1 cellular context compared by ENCODE assay signal in the genomic region with DNA sequence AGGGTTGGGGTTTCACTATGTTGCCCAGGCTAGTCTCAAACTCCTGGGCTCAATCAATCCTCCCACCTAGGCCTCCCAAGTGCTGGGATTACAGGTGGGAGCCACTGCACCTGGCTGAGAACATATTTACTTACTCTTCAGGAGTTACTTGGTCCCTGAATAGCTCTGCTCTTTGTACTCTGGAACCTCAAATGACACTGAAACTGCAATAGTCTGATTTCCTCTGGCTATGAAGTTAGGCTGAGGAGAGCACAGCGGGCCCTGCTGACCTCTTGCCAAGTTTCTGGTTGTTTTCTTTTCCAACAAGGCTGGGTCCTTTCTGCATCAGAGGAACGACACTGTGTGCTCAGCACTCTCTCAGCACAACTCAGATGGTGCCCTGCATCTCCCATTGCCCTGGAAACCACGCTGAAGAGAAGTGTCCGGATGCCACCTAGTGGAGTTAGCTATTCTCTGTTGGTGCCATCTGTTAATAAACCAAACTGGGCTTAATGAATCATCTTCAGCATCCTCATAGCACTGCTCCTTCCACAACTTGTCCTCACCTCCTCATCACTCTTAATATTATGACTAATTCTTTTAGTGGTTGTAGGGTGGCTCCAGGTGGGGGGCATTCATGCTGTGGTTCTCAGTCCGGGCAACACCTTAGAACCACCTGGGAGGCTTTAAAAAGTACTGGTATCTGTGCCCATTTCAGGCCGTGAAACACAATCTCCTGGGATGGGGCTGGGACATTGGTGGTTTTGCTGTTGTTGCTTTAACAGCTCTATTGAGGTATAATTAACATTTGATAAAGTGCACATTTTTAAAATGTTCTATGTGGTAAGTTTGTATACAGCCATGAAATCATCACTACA.
TF ChIP-seq lines count a peak whose summit lies in the region.

No MANE protein-coding gene starts in this region.

TF ChIP-seq in HepG2, 621 proteins besides CTCF, POLR2A, EP300 and RAD21 (continued from another document):
- 0 out of 2 replicates have a peak, but pooled peaks have one; percentile 11 for TF ChIP-seq ARID5B (CRISPR knock-in tag; IDR thresholded peaks at IDR 0.05)
- peak; percentile 82 for TF ChIP-seq STAG1 (CRISPR knock-in tag; IDR thresholded peaks at IDR 0.05)
- peak; percentile 59; the same call in 1 of the 2 replicates for TF ChIP-seq SMC3 (IDR thresholded peaks at IDR 0.05; ENCODE audit: low read length)
- 0 out of 2 replicates have a peak, but pooled peaks have one; percentile 21 for TF ChIP-seq SAP130 (CRISPR knock-in tag; IDR thresholded peaks at IDR 0.05; ENCODE audit: low read depth)
- 0 out of 2 replicates have a peak, but pooled peaks have one; percentile 30 for TF ChIP-seq HNF4A (CRISPR knock-in tag; IDR thresholded peaks at IDR 0.05)
- TF ChIP-seq, protein P1, sequence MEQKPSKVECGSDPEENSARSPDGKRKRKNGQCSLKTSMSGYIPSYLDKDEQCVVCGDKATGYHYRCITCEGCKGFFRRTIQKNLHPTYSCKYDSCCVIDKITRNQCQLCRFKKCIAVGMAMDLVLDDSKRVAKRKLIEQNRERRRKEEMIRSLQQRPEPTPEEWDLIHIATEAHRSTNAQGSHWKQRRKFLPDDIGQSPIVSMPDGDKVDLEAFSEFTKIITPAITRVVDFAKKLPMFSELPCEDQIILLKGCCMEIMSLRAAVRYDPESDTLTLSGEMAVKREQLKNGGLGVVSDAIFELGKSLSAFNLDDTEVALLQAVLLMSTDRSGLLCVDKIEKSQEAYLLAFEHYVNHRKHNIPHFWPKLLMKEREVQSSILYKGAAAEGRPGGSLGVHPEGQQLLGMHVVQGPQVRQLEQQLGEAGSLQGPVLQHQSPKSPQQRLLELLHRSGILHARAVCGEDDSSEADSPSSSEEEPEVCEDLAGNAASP (CRISPR knock-in tag; IDR thresholded peaks at IDR 0.05; ENCODE audit: borderline replicate concordance): 0 out of 2 replicates have a peak, but pooled peaks have one; percentile 17
- TF ChIP-seq RFX1 (IDR thresholded peaks at IDR 0.05): peak; percentile 26; the same call in 1 of the 2 replicates
- peak; percentile 58; the same call in 1 of the 2 replicates for TF ChIP-seq RFX3 (CRISPR knock-in tag; IDR thresholded peaks at IDR 0.05)
- no peak for TF ChIP-seq ZNF713 (CRISPR knock-in tag; IDR thresholded peaks at IDR 0.05)
- no peak for TF ChIP-seq FOXK1 (CRISPR knock-in tag; IDR thresholded peaks at IDR 0.05; ENCODE audit: borderline replicate concordance, low read depth)
